In genomic region chr6:138555294-138555988, GRCh38 we compare ENCODE assay signal across 12 cellular contexts. TPM values are rescaled to one million over a fixed set of nuclear protein-coding genes. Genes with fewer than 3 reads are reported as not detected.
DNase-seq lines count a peak whose midpoint lies in the region; ATAC-seq, FAIRE-seq and TF ChIP-seq lines count a peak whose summit lies in the region.
"Had no signal": no experiment of that assay in that cellular context is flagged by ENCODE, and none has a peak within 500 bp of the region (broad histone marks: within the 10 kb centered on the region; RNA-seq: fewer than 3 reads in every experiment).

No MANE protein-coding gene starts in this region.

- H3K27me3 ChIP-seq in HUES48 (ENCODE audit: control insufficient read depth, insufficient read depth, low read length) = no peaks in the 10 kb centered on the region
- H3K27me3 ChIP-seq in bronchial epithelial cell (ENCODE audit: control insufficient read depth, insufficient read depth, low read length) = no peaks in the 10 kb centered on the region
- H3K27me3 ChIP-seq in lung (ENCODE audit: control insufficient read depth, insufficient read depth) = no peaks in the 10 kb centered on the region

- no peak for FAIRE-seq in bronchial epithelial cell (lab: Jason Lieb, UNC)

- in situ Hi-C loops in Caki2 (cut with HindIII; ENCODE audit: low pct_unique_long_range_greater_than_20kb, low sequenced_read_pairs) = no loop called here

- no peaks in the 10 kb centered on the region for H3K9me3 ChIP-seq in HUES48 (ENCODE audit: control insufficient read depth, insufficient read depth, low read length)
- no peaks in the 10 kb centered on the region for H3K9me3 ChIP-seq in lung (ENCODE audit: control insufficient read depth in 2 of 2, insufficient read depth in 1 of 2, low read length in 1 of 2)

- TF ChIP-seq CTCF in bronchial epithelial cell (IDR thresholded peaks at IDR 0.05; ENCODE audit: insufficient read depth, low read length, severe bottlenecking) (no peak), lung (IDR thresholded peaks at IDR 0.05; ENCODE audit: control extremely low read depth, extremely low read depth) (no peak)

- DNase-seq in Caki2 (ENCODE audit: low read depth) (peak; percentile 34), bronchial epithelial cell (ENCODE audit: low read depth) (peak; percentile 73), lung (ENCODE audit: low spot score) (peak; percentile 53), COR-L47 (lab: John Stamatoyannopoulos, UW) (no peak), Kasumi-1 (lab: John Stamatoyannopoulos, UW) (no peak), NCI-H1092 treated with DMSO at 0.1 percent for 48 hours (lab: John Stamatoyannopoulos, UW) (no peak)
- DNase-seq: NCI-H2081, nucleus accumbens had no signal

- peak overlapping the region; percentile 25; the same call in 1 of the 2 replicates for H3K4me3 ChIP-seq in HUES48 (ENCODE audit: low read depth, low read length)
- H3K4me3 ChIP-seq in bronchial epithelial cell (ENCODE audit: low read depth, low read length) = no peak overlapping the region
- H3K4me3 ChIP-seq in lung = no peak overlapping the region

- peak; percentile 87 for ATAC-seq in lung (ENCODE audit: insufficient read depth, low FRiP score)
- no peak for ATAC-seq in GM18502 (IDR thresholded peaks at IDR 0.05; ENCODE audit: poor library complexity, unreplicated experiment)
- ATAC-seq: activated T-helper 17 cell treated with anti-CD3 and anti-CD28 coated beads, Interleukin-2, amount 50 U/mL, for 72 hours had no signal

- 55 to 58% methylated on average over 6 of the region's 6 CpGs for WGBS in lung, 2 donors

- H3K4me1 ChIP-seq in HUES48 (ENCODE audit: control insufficient read depth, insufficient read depth, low read length) = peaks cover 32% of the 10 kb centered on the region
- H3K4me1 ChIP-seq in lung (ENCODE audit: control insufficient read depth in 2 of 2, insufficient read depth in 2 of 2, low read length in 2 of 2) = peaks cover 6 to 11% of the 10 kb centered on the region in 2 donors

- peak overlapping the region; percentile 23; the same call in 1 of the 2 replicates for H3K9ac ChIP-seq in HUES48 (ENCODE audit: low read depth, low read length)

- peak overlapping the region; percentile 91 for H3K27ac ChIP-seq in HUES48 (ENCODE audit: low read depth, low read length)
- peak overlapping the region; percentile 72 to 86 for H3K27ac ChIP-seq in lung (ENCODE audit: low read depth in 1 of 2, low read length in 1 of 2)
- H3K27ac ChIP-seq: epithelial cell of prostate had no signal

- H3K36me3 ChIP-seq in HUES48 (ENCODE audit: control insufficient read depth, insufficient read depth, low read length) (no peaks in the 10 kb centered on the region), bronchial epithelial cell (ENCODE audit: control insufficient read depth, insufficient read depth, low read length) (no peaks in the 10 kb centered on the region), lung (ENCODE audit: control insufficient read depth in 2 of 2, insufficient read depth in 2 of 2, low read length in 2 of 2) (no peaks in the 10 kb centered on the region)

RNA-seq across cellular contexts. Expression of gene NHSL1, which starts 56.1 kb away (rescaled TPM):
- total RNA-seq in Caki2 (2014; rRNA removed; shearing (Covaris generic); ENCODE audit: low replicate concordance) = 1.1 and 2.5 TPM in 2 replicates
- 6.3 and 12.5 TPM in 2 replicates for total RNA-seq in bronchial epithelial cell
- 10 to 100 TPM; 46.4 to 53.7 TPM for total RNA-seq in lung
- 10 to 100 TPM in 1 of 2 donors, 1 to 10 TPM in 1; 5.2 to 14.4 TPM for polyA plus RNA-seq in lung

Comparison
In these comparisons a context has a peak if more than half of its experiments do, and no peak if none do; other contexts are left out.
1. DNase-seq: peak in Caki2 (single experiment), bronchial epithelial cell (single experiment) and lung (single experiment); none in COR-L47 (single experiment), Kasumi-1 (0 of 2) and NCI-H1092 treated with DMSO at 0.1 percent for 48 hours (single experiment).